Comparison of ENCODE assay signal across 1 cellular context in genomic region chr22:33063611-33064010, GRCh38.
TF ChIP-seq lines count a peak whose summit lies in the region.

No MANE protein-coding gene starts in this region.

TF ChIP-seq in GM23338, 12 proteins besides CTCF, POLR2A, EP300 and RAD21 (continued from another document):
- TF ChIP-seq ZNF462 (CRISPR knock-in tag; IDR thresholded peaks at IDR 0.05) (no peak), NANOG (IDR thresholded peaks at IDR 0.05; ENCODE audit: borderline replicate concordance) (no peak), ZNF114 (CRISPR knock-in tag; IDR thresholded peaks at IDR 0.05) (no peak), REST (IDR thresholded peaks at IDR 0.05; ENCODE audit: unreplicated experiment) (no peak), JUNB (IDR thresholded peaks at IDR 0.05; ENCODE audit: unreplicated experiment) (no peak), STAT1 (IDR thresholded peaks at IDR 0.05; ENCODE audit: unreplicated experiment) (no peak), EZH2 (IDR thresholded peaks at IDR 0.05; ENCODE audit: low read depth, unreplicated experiment) (no peak), POLR2AphosphoS5 (IDR thresholded peaks at IDR 0.05; ENCODE audit: low read depth) (no peak), CREB1 (CRISPR knock-in tag; IDR thresholded peaks at IDR 0.05; ENCODE audit: low read depth) (no peak)
